9 cellular contexts compared by ENCODE assay signal in the genomic region with DNA sequence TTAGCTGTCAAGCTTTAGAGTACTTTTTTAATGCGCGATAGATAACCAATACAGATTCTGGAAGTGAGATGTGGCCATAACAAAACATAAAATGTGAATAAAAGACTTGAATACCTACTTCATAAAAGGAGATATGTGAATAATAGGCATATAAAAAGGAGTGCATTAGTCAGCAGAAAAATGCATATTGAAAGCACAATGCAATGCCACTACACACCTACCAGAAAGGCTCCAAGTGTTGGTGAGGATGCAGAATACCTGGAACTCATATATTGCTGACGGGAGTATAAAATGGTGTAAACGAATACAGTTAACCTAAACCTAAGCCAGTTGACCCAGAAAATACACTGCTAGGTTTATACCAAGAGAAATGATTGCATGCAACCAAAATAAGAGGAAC. TPM values are rescaled to one million over a fixed set of nuclear protein-coding genes. Genes with fewer than 3 reads are reported as not detected.
"Had no signal": no experiment of that assay in that cellular context is flagged by ENCODE, and none has a peak within 500 bp of the region (broad histone marks: within the 10 kb centered on the region; RNA-seq: fewer than 3 reads in every experiment).

No MANE protein-coding gene starts in this region.

- H3K4me3 ChIP-seq: GM23338 had no signal

- H2AFZ ChIP-seq: GM23338 had no signal

- H3K27ac ChIP-seq: HL-60 had no signal

- FAIRE-seq: H1, H54 had no signal

- DNase-seq: H9, HCEC 1CT, HFFc6, KG1 had no signal

- H3K4me2 ChIP-seq: GM23338 had no signal

RNA-seq across cellular contexts. Expression of a gene that starts 10.9 kb away (rescaled TPM):
- polyA plus RNA-seq: IgD-negative memory B cell had no signal
